ENCODE assay signal across 8 cellular contexts in the genomic region with DNA sequence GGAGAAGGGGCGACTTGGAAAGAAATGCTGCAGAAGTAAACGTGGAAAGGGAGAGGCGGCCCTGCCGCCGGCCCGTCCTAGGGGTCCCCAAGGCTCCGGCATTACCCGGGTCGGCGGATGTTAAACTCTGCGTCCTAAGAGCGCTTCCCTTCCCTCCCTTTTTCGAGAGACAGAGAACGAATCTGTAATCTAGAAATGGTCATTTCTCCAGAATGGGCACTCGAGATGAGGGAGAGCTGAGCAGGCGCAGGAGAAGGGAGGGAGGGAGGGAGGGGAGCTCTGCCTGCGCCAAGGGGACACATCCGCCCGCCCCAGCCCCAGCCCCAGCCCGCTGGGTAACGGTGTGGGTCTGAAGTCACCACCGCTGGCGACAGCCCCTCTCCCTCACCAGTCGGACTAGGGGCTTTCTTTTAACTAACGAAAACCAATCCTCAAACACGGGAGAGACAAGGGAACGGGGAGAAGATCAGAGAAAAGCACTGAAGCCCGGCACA. TPM values are rescaled to one million over a fixed set of nuclear protein-coding genes. Genes with fewer than 3 reads are reported as not detected.
DNase-seq lines count a peak whose midpoint lies in the region; ATAC-seq, FAIRE-seq and TF ChIP-seq lines count a peak whose summit lies in the region.

No MANE protein-coding gene starts in this region.

- H3K4me1 ChIP-seq in HUES64 (ENCODE audit: insufficient read depth, low read length) (0 out of 2 replicates have a peak, but pooled peaks cover 12% of the 10 kb centered on the region), iPS-15b (ENCODE audit: control insufficient read depth, insufficient read depth, low read length) (peaks cover 3% of the 10 kb centered on the region), small intestine (ENCODE audit: control insufficient read depth in 2 of 2, insufficient read depth in 1 of 2, low read depth in 1 of 2, low read length in 1 of 2) (peaks cover 0 to 2% of the 10 kb centered on the region in 2 donors)

- H3K9me3 ChIP-seq in HUES64 (ENCODE audit: insufficient read depth, low read depth, low read length) (no peaks in the 10 kb centered on the region), iPS-15b (ENCODE audit: control insufficient read depth, insufficient read depth, low read length) (peaks cover 8% of the 10 kb centered on the region), small intestine (ENCODE audit: control insufficient read depth, low read depth) (no peaks in the 10 kb centered on the region)

- 1% methylated on average over 14 of the region's 28 CpGs for WGBS in HUES64
- WGBS in small intestine, 3 donors, result 1 to 25% (median 3%) methylated on average over 23 to 28 of the region's 28 CpGs

- H3K36me3 ChIP-seq in HUES64 (ENCODE audit: insufficient read depth, low read length) (peaks cover 15% of the 10 kb centered on the region; the same call in 1 of the 2 replicates), iPS-15b (ENCODE audit: control insufficient read depth, insufficient read depth, low read length) (peaks cover 5% of the 10 kb centered on the region), small intestine (ENCODE audit: control insufficient read depth in 2 of 2, insufficient read depth in 2 of 2, low read length in 2 of 2) (no peaks in the 10 kb centered on the region)

- TF ChIP-seq CTCF in AG10803 (conservative IDR thresholded peaks at IDR 0.05; ENCODE audit: low read length), result no peak

- ATAC-seq in GM18517 (IDR thresholded peaks at IDR 0.05; ENCODE audit: unreplicated experiment), result no peak

- H3K9ac ChIP-seq in HUES64 (ENCODE audit: low read depth, low read length) (no peak overlapping the region), iPS-15b (ENCODE audit: low read depth, low read length) (peak overlapping the region; percentile 65)

- no peak for FAIRE-seq in small intestine (lab: Jason Lieb, UNC)

- H3K27ac ChIP-seq in HUES64 (ENCODE audit: low read depth, low read length) (no peak overlapping the region), small intestine (ENCODE audit: low read depth in 1 of 2, low read length in 1 of 2) (peak overlapping the region in 1 of 2 donors; percentile 69)

- DNase-seq in AG10803 (ENCODE audit: low read depth) (peak; percentile 23), amniotic epithelial cell (ENCODE audit: low read depth) (peak; percentile 34), small intestine (peak; percentile 7), dedifferentiated amniotic fluid mesenchymal stem cell (ENCODE audit: extremely low spot score) (no peak)
- DNase-seq in stimulated activated CD4-positive, alpha-beta T cell treated with anti-CD3 and anti-CD28 coated beads, Interleukin-1b, Interleukin-23, amount 100 ng/mL, for 48 hours, result no peak

- peak overlapping the region; percentile 89 for H3K4me3 ChIP-seq in AG10803 (ENCODE audit: low read length)
- peak overlapping the region; percentile 100 for H3K4me3 ChIP-seq in HUES64 (ENCODE audit: low read length)
- peak overlapping the region; percentile 95 for H3K4me3 ChIP-seq in iPS-15b (ENCODE audit: low read depth, low read length)
- peak overlapping the region; percentile 48 to 75 for H3K4me3 ChIP-seq in small intestine (ENCODE audit: low read depth in 1 of 2, low read length in 2 of 2)

- H3K27me3 ChIP-seq in HUES64 (ENCODE audit: insufficient read depth, low read length), result no peaks in the 10 kb centered on the region
- no peaks in the 10 kb centered on the region for H3K27me3 ChIP-seq in iPS-15b (ENCODE audit: control insufficient read depth, insufficient read depth, low read length)
- no peaks in the 10 kb centered on the region for H3K27me3 ChIP-seq in small intestine (ENCODE audit: control insufficient read depth in 2 of 2, insufficient read depth in 2 of 2, low read length in 2 of 2)

RNA-seq across cellular contexts. Expression of gene HCFC1, which starts 1.7 kb away (rescaled TPM):
- polyA plus RNA-seq in HUES64 (2013, experiment 1 of 2), result 59.9 TPM
- 64.5 TPM for polyA plus RNA-seq in HUES64 (2013, experiment 2 of 2)
- 10 to 100 TPM in 1 of 3 donors, 1 to 10 TPM in 2; 7.6 to 29.6 (median 9.5) TPM for polyA plus RNA-seq in small intestine

RNA-seq across cellular contexts. Expression of gene TMEM187, which starts 2.6 kb away (rescaled TPM):
- 2.5 TPM for polyA plus RNA-seq in HUES64 (2013, experiment 1 of 2)
- polyA plus RNA-seq in HUES64 (2013, experiment 2 of 2), result 3.2 TPM
- polyA plus RNA-seq in small intestine, result 10 to 100 TPM in 1 of 3 donors, 1 to 10 TPM in 2; 4.2 to 10.1 (median 4.3) TPM

RNA-seq across cellular contexts. Expression of gene RENBP, which starts 25.5 kb away (rescaled TPM):
- 5.8 TPM for polyA plus RNA-seq in HUES64 (2013, experiment 1 of 2)
- polyA plus RNA-seq in HUES64 (2013, experiment 2 of 2), result 6.9 TPM
- polyA plus RNA-seq in small intestine, result 10 to 100 TPM in 2 of 3 donors, 1 to 10 TPM in 1; 5.1 to 32.4 (median 11.3) TPM

RNA-seq across cellular contexts. Expression of gene NAA10, which starts 35.1 kb away (rescaled TPM):
- polyA plus RNA-seq in HUES64 (2013, experiment 1 of 2), result 88.5 TPM
- polyA plus RNA-seq in HUES64 (2013, experiment 2 of 2), result 80.7 TPM
- 100 to 1,000 TPM; 105 to 152 (median 109) TPM for polyA plus RNA-seq in small intestine

RNA-seq across cellular contexts. Expression of gene ARHGAP4, which starts 43.9 kb away (rescaled TPM):
- polyA plus RNA-seq in HUES64 (2013, experiment 1 of 2), result 15.3 TPM
- polyA plus RNA-seq in HUES64 (2013, experiment 2 of 2), result 18.2 TPM
- 10 to 100 TPM; 40.9 to 63.0 (median 57.1) TPM for polyA plus RNA-seq in small intestine

Comparison
In these comparisons a context has a peak if more than half of its experiments do, and no peak if none do; other contexts are left out.
1. DNase-seq: peak in AG10803 (single experiment), amniotic epithelial cell (single experiment) and small intestine (single experiment); none in dedifferentiated amniotic fluid mesenchymal stem cell (single experiment) and stimulated activated CD4-positive, alpha-beta T cell treated with anti-CD3 and anti-CD28 coated beads, Interleukin-1b, Interleukin-23, amount 100 ng/mL, for 48 hours (single experiment).
2. Peak in every context shown above with its lines, with median percentiles within 50 percentile points of each other: H3K4me3 ChIP-seq.